11 cellular contexts compared by ENCODE assay signal in the genomic region with DNA sequence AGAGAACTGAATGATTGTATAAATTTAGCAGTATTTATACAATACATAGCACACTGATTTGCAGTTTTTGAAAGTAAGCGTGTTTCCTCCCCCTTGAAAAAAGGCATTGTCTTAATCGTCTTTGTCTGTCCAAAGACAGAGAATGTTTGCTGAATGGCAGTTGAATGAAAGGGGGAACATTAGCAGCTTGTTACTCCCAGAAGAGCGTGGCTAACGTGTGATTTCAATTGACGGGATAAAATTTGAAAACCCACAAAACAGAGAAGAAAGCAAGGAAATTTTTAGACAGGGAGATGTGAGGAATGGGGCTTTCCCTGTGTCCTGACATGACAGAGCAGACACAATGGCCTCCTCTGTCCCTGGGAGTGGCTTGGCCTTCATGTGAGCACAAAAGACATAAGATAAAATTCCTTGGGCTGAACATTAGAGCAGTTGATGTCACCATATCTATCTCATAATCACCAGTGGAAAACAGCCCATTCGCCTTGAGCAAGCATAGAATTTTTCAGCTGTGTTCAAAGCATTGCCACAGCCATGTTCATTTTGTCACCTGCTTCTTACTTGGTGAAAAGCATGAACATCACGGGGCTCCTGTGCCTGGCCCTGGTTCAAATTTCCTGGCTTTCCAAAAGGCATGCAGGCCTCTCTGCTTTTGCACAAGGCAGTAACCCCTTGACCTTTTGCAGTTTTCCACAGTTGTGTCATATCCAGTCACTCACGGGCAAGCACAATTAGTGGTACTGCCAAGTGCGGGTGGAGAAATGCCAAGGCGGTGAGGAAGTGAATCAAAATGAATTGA.
DNase-seq lines count a peak whose midpoint lies in the region; ATAC-seq and TF ChIP-seq lines count a peak whose summit lies in the region.
"Had no signal": no experiment of that assay in that cellular context is flagged by ENCODE, and none has a peak within 500 bp of the region (broad histone marks: within the 10 kb centered on the region; RNA-seq: fewer than 3 reads in every experiment).

No MANE protein-coding gene starts in this region.

- no peaks in the 10 kb centered on the region for H3K27me3 ChIP-seq in AG04450 (ENCODE audit: control insufficient read depth, insufficient read depth, low read length)
- H3K27me3 ChIP-seq in PC-9 (ENCODE audit: insufficient read depth, low read depth): no peaks in the 10 kb centered on the region

- POLR2A ChIA-PET in AG04450 (lab: Yijun Ruan, JAX) (no interaction called here), PC-9 (lab: Charles Lee; ENCODE audit: unreplicated experiment) (no interaction called here)

- no peaks in the 10 kb centered on the region for H3K9me3 Mint-ChIP-seq in mesothelial cell of epicardium
- H3K9me3 Mint-ChIP-seq in osteocyte (ENCODE audit: unreplicated experiment): no peaks in the 10 kb centered on the region
- H3K9me3 Mint-ChIP-seq: T-helper 2 cell treated with Interferon-gamma antibody and Interleukin-4, amounts not matched to agents 5 μg/mL and 100 μg/mL, for 36 hours had no signal

- H3K4me3 Mint-ChIP-seq in mesothelial cell of epicardium: no peak overlapping the region
- H3K4me3 Mint-ChIP-seq in osteocyte (ENCODE audit: unreplicated experiment): no peak overlapping the region
- H3K4me3 Mint-ChIP-seq: naive thymus-derived CD4-positive, alpha-beta T cell; T-helper 2 cell treated with Interferon-gamma antibody and Interleukin-4, amounts not matched to agents 5 μg/mL and 100 μg/mL, for 36 hours had no signal

- CTCF ChIA-PET in AG04450 (lab: Charles Lee) (no interaction called here), PC-9 (lab: Charles Lee) (no interaction called here)

- intact Hi-C loops in PC-9 (cut with micrococcal nuclease; ENCODE audit: unreplicated experiment): loop anchor here (10.0 kb wide), 1 partner anchor 282 kb away; no protein-coding TSS in a partner anchor

- H3K9me3 ChIP-seq in AG04450 (ENCODE audit: control insufficient read depth, insufficient read depth, low read length) (no peaks in the 10 kb centered on the region), PC-9 (ENCODE audit: insufficient read depth, low read depth) (peaks cover under 1% of the 10 kb centered on the region; the same call in 1 of the 2 replicates)

- no peaks in the 10 kb centered on the region for H3K79me2 ChIP-seq in PC-9 (ENCODE audit: low read depth)

- H3F3A ChIP-seq in PC-9 (ENCODE audit: insufficient read depth, low read depth): peaks cover 25% of the 10 kb centered on the region; the same call in 1 of the 2 replicates

- peak overlapping the region; percentile 43 for H3K4me2 ChIP-seq in PC-9

- no peaks in the 10 kb centered on the region for H3K27me3 Mint-ChIP-seq in mesothelial cell of epicardium (ENCODE audit: low read depth)
- no peaks in the 10 kb centered on the region for H3K27me3 Mint-ChIP-seq in osteocyte (ENCODE audit: unreplicated experiment)

- BruUV-seq in PC-9 (replicated peaks; lab: Mats Ljungman, UMichigan): no TSS peak

- H3K36me3 Mint-ChIP-seq in mesothelial cell of epicardium: no peaks in the 10 kb centered on the region
- no peaks in the 10 kb centered on the region for H3K36me3 Mint-ChIP-seq in osteocyte (ENCODE audit: unreplicated experiment)
- H3K36me3 Mint-ChIP-seq: naive thymus-derived CD4-positive, alpha-beta T cell had no signal

- H3K4me1 ChIP-seq in PC-9 (replicated peaks; ENCODE audit: insufficient read depth): peaks cover 53% of the 10 kb centered on the region

- H3K36me3 ChIP-seq in PC-9 (ENCODE audit: low read depth): no peaks in the 10 kb centered on the region

- H3K4me1 Mint-ChIP-seq in mesothelial cell of epicardium (peaks cover 38% of the 10 kb centered on the region), osteocyte (ENCODE audit: unreplicated experiment) (peaks cover 93% of the 10 kb centered on the region)
- H3K4me1 Mint-ChIP-seq: naive thymus-derived CD4-positive, alpha-beta T cell had no signal

- 0 out of 2 replicates have a peak overlapping the region, but pooled peaks have one; percentile 19 for H2AFZ ChIP-seq in PC-9

- H3K4me3 ChIP-seq in AG04450 (ENCODE audit: low read depth, low read length) (no peak overlapping the region), PC-9 (no peak overlapping the region)

- H4K20me1 ChIP-seq in PC-9 (ENCODE audit: insufficient read depth): no peaks in the 10 kb centered on the region

- TF ChIP-seq CTCF in AG04450 (IDR thresholded peaks at IDR 0.05; ENCODE audit: low read depth, low read length): no peak
- no peak for TF ChIP-seq CTCF in PC-9 (conservative IDR thresholded peaks at IDR 0.05)
- TF ChIP-seq CTCF in mesothelial cell of epicardium (IDR thresholded peaks at IDR 0.05; ENCODE audit: unreplicated experiment): no peak
- no peak for TF ChIP-seq CTCF in osteocyte (IDR thresholded peaks at IDR 0.05)

- H3K27ac Mint-ChIP-seq in mesothelial cell of epicardium (peak overlapping the region; percentile 27), osteocyte (ENCODE audit: unreplicated experiment) (no peak overlapping the region)
- H3K27ac Mint-ChIP-seq: naive thymus-derived CD4-positive, alpha-beta T cell; T-helper 2 cell treated with Interferon-gamma antibody and Interleukin-4, amounts not matched to agents 5 μg/mL and 100 μg/mL, for 36 hours had no signal

- H3K9me2 ChIP-seq in PC-9 (ENCODE audit: insufficient read depth): no peaks in the 10 kb centered on the region

- ATAC-seq in HG02763 (IDR thresholded peaks at IDR 0.05; ENCODE audit: unreplicated experiment): no peak
- ATAC-seq: naive thymus-derived CD4-positive, alpha-beta T cell had no signal

- H3K27ac ChIP-seq in AG04450 (ENCODE audit: low read depth, low read length) (no peak overlapping the region), PC-9 (peak overlapping the region; percentile 59)

- DNase-seq in AG04450 (ENCODE audit: low read depth, low spot score): peak; percentile 41
- DNase-seq in PC-9: peak; percentile 82 to 91
- peak; percentile 83 for DNase-seq in fibroblast of gingiva (ENCODE audit: low read depth)
- no peak for DNase-seq in mesothelial cell of epicardium (ENCODE audit: low spot score in 2 of 2, unreplicated experiment in 2 of 2)
- no peak for DNase-seq in cerebellar nuclear complex (lab: John Stamatoyannopoulos, UW)
- DNase-seq in stimulated activated CD4-positive, alpha-beta T cell treated with anti-CD3 and anti-CD28 coated beads, Interleukin-2, amount 100 ng/mL, for 24 hours: no peak
- DNase-seq in osteocyte (ENCODE audit: extremely low spot score, unreplicated experiment): no peak
- DNase-seq: activated T-cell treated with anti-CD3 and anti-CD28 coated beads, Interleukin-2, amount 50 U/mL, for 48 hours; naive thymus-derived CD4-positive, alpha-beta T cell had no signal

Comparison
In these comparisons a context has a peak if more than half of its experiments do, and no peak if none do; other contexts are left out.
1. DNase-seq: peak in AG04450 (single experiment), PC-9 (2 of 2) and fibroblast of gingiva (single experiment); none in mesothelial cell of epicardium (0 of 2), cerebellar nuclear complex (0 of 2), stimulated activated CD4-positive, alpha-beta T cell treated with anti-CD3 and anti-CD28 coated beads, Interleukin-2, amount 100 ng/mL, for 24 hours (0 of 2) and osteocyte (single experiment).